16 cellular contexts compared by ENCODE assay signal in genomic region chr3:62803276-62803675, GRCh38.
"Had no signal": no experiment of that assay in that cellular context is flagged by ENCODE, and none has a peak within 500 bp of the region (broad histone marks: within the 10 kb centered on the region; RNA-seq: fewer than 3 reads in every experiment).

No MANE protein-coding gene starts in this region.

- H3K9me3 Mint-ChIP-seq: activated T-helper 1 cell treated with anti-CD3 and anti-CD28 coated beads, Interleukin-12 subunit alpha, Interleukin-12 subunit beta, Interleukin-2, Interleukin-4 antibody, amounts not matched to agents 30 ng/mL and 10 ng/mL and 1 ng/mL, durations not matched to agents 14 hours and 24 hours and 36 hours; WTC11 had no signal

- H3K36me3 Mint-ChIP-seq: natural killer cell treated with Interleukin-12 subunit alpha and Interleukin-12 subunit beta and Interleukin-15 and Interleukin-18, amount 100 ng/mL, for 72 hours; WTC11 had no signal

- H3K27ac ChIP-seq: ascending aorta, cardiac muscle cell, psoas muscle, sigmoid colon, upper lobe of right lung had no signal

- ATAC-seq: left lobe of liver; natural killer cell treated with Interleukin-12 subunit alpha and Interleukin-12 subunit beta and Interleukin-15 and Interleukin-18, amount 100 ng/mL, for 72 hours; psoas muscle; stimulated activated naive CD8-positive, alpha-beta T cell treated with anti-CD3 and anti-CD28 coated beads, Interleukin-15, Interleukin-2, amounts not matched to agents 100 U/mL and 50 U/mL, for 24 hours; upper lobe of right lung; WTC11 had no signal

- H3K36me3 ChIP-seq: ascending aorta, cardiac muscle cell, sigmoid colon, upper lobe of right lung had no signal

- H3K4me1 ChIP-seq: ascending aorta, psoas muscle, sigmoid colon, upper lobe of right lung had no signal

- H3K9me3 ChIP-seq: ascending aorta, psoas muscle, sigmoid colon, upper lobe of right lung had no signal

- H3K27me3 Mint-ChIP-seq: natural killer cell treated with Interleukin-12 subunit alpha and Interleukin-12 subunit beta and Interleukin-15 and Interleukin-18, amount 100 ng/mL, for 72 hours had no signal

- H3K27me3 ChIP-seq: ascending aorta, cardiac muscle cell, sigmoid colon, upper lobe of right lung had no signal

- DNase-seq: activated CD4-positive, alpha-beta T cell treated with anti-CD3 and anti-CD28 coated beads for 48 hours; activated naive CD4-positive, alpha-beta T cell; foreskin melanocyte; head of caudate nucleus; psoas muscle; sigmoid colon; stimulated activated CD4-positive, alpha-beta T cell treated with anti-CD3 and anti-CD28 coated beads, Interleukin-12 subunit alpha, Interleukin-12 subunit beta, amount 100 ng/mL, for 4 hours; stimulated activated CD4-positive, alpha-beta T cell treated with anti-CD3 and anti-CD28 coated beads, Interleukin-2, amount 100 ng/mL, for 48 hours; stimulated activated naive CD8-positive, alpha-beta T cell treated with anti-CD3 and anti-CD28 coated beads, Interleukin-15, Interleukin-2, amounts not matched to agents 100 U/mL and 50 U/mL, for 24 hours; upper lobe of right lung had no signal

- H3K4me3 ChIP-seq: ascending aorta, cardiac muscle cell, psoas muscle, sigmoid colon, upper lobe of right lung had no signal

- H3K4me3 Mint-ChIP-seq: activated T-helper 1 cell treated with anti-CD3 and anti-CD28 coated beads, Interleukin-12 subunit alpha, Interleukin-12 subunit beta, Interleukin-2, Interleukin-4 antibody, amounts not matched to agents 30 ng/mL and 10 ng/mL and 1 ng/mL, durations not matched to agents 14 hours and 24 hours and 36 hours; natural killer cell treated with Interleukin-12 subunit alpha and Interleukin-12 subunit beta and Interleukin-15 and Interleukin-18, amount 100 ng/mL, for 72 hours; WTC11 had no signal

- H3K27ac Mint-ChIP-seq: activated T-helper 1 cell treated with anti-CD3 and anti-CD28 coated beads, Interleukin-12 subunit alpha, Interleukin-12 subunit beta, Interleukin-2, Interleukin-4 antibody, amounts not matched to agents 30 ng/mL and 10 ng/mL and 1 ng/mL, durations not matched to agents 14 hours and 24 hours and 36 hours; natural killer cell treated with Interleukin-12 subunit alpha and Interleukin-12 subunit beta and Interleukin-15 and Interleukin-18, amount 100 ng/mL, for 72 hours; WTC11 had no signal
